In genomic region chr13:83350569-83350968, GRCh38 we compare ENCODE assay signal across 18 cellular contexts.
A peak's percentile ranks its signal among the peaks of the same experiment; 100 is the strongest.
DNase-seq lines count a peak whose midpoint lies in the region; ATAC-seq and FAIRE-seq lines count a peak whose summit lies in the region.
"Had no signal": no experiment of that assay in that cellular context is flagged by ENCODE, and none has a peak within 500 bp of the region (broad histone marks: within the 10 kb centered on the region; RNA-seq: fewer than 3 reads in every experiment).

No MANE protein-coding gene starts in this region.

- in situ Hi-C loops in GM23248 (cut with MboI), result no loop called here

- peak overlapping the region; percentile 26; the same call in 1 of the 2 replicates for H3K27ac ChIP-seq in GM23248

- H3K9me3 ChIP-seq in GM23248 (ENCODE audit: low read depth), result no peaks in the 10 kb centered on the region

- H3K4me1 ChIP-seq in GM23248 (ENCODE audit: insufficient read depth), result peaks cover 11% of the 10 kb centered on the region

- no peak overlapping the region for H2AFZ ChIP-seq in GM23248

- no peaks in the 10 kb centered on the region for H3K9me2 ChIP-seq in GM23248 (ENCODE audit: insufficient read depth)

- H3K79me2 ChIP-seq in GM23248 (ENCODE audit: insufficient read depth), result no peaks in the 10 kb centered on the region

- H3K36me3 ChIP-seq in GM23248 (ENCODE audit: low read depth), result no peaks in the 10 kb centered on the region

- ATAC-seq in HG03097 (IDR thresholded peaks at IDR 0.05; ENCODE audit: low FRiP score, unreplicated experiment) (no peak), HG02571 (IDR thresholded peaks at IDR 0.05; ENCODE audit: unreplicated experiment) (no peak)
- ATAC-seq: naive thymus-derived CD4-positive, alpha-beta T cell; WTC11 had no signal

- H4K20me1 ChIP-seq in GM23248 (ENCODE audit: insufficient read depth), result no peaks in the 10 kb centered on the region

- 0 to 1% methylated on average over 2 of the region's 2 CpGs for WGBS in GM23248 (ENCODE audit: low coverage in 1 of 2, low lambda C conversion rate in 2 of 2, missing lambda C conversion rate in 2 of 2), 2 experiments

- no peak overlapping the region for H3K4me2 ChIP-seq in GM23248 (ENCODE audit: unreplicated experiment)

- H3K27me3 ChIP-seq in GM23248 (replicated peaks; ENCODE audit: insufficient read depth), result no peaks in the 10 kb centered on the region

- FAIRE-seq in HTR-8/SVneo (lab: Jason Lieb, UNC), result no peak
- FAIRE-seq: keratinocyte had no signal

- no peak overlapping the region for H3K9ac ChIP-seq in GM23248

- peak; percentile 82 for DNase-seq in GM23248
- DNase-seq in RPMI7951 (ENCODE audit: low read depth), result peak; percentile 0
- DNase-seq in fibroblast of gingiva (ENCODE audit: low read depth), result peak; percentile 25
- no peak for DNase-seq in HTR-8/SVneo (ENCODE audit: insufficient read length, low spot score)
- no peak for DNase-seq in DMS 273 (lab: John Stamatoyannopoulos, UW; ENCODE audit: unreplicated experiment)
- DNase-seq: C1 segment of cervical spinal cord; DMS79; GOT3; KBM-7; naive thymus-derived CD4-positive, alpha-beta T cell; NCI-H1092 treated with DMSO at 0.1 percent for 48 hours; NCI-H2107; NCI-H524 treated with DMSO at 0.1 percent for 48 hours; stimulated activated CD8-positive, alpha-beta memory T cell treated with anti-CD3 and anti-CD28 coated beads, Interleukin-4, amount 100 ng/mL, for 48 hours had no signal

- H3F3A ChIP-seq in GM23248 (ENCODE audit: insufficient read depth), result 0 out of 2 replicates have a peak, but pooled peaks cover 4% of the 10 kb centered on the region

- H3K4me3 ChIP-seq in GM23248, result no peak overlapping the region

Comparison
In these comparisons a context has a peak if more than half of its experiments do, and no peak if none do; other contexts are left out.
1. DNase-seq: peak in GM23248 (single experiment), RPMI7951 (single experiment) and fibroblast of gingiva (single experiment); none in HTR-8/SVneo (single experiment) and DMS 273 (single experiment).